Comparison of ENCODE assay signal across 28 cellular contexts in the genomic region with DNA sequence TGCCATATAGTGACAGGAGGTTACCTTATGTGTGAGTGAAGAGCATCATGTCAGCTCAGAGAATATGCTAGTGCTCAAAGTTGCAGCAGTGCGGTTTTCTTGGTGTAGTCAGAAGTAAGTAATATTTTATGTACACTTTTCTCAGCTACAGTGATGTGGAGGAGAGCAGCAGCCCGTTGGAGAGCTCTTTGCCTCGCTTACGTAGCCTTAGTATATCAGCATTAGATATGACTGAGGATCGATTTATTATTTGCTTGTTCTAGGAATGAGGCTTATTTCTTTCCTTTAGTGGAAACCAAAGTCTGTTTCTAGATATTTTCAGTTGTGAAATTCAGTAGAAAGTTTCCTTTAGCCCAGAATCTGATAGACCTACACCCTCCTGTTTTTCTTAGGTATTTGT.
"Had no signal": no experiment of that assay in that cellular context is flagged by ENCODE, and none has a peak within 500 bp of the region (broad histone marks: within the 10 kb centered on the region; RNA-seq: fewer than 3 reads in every experiment).

No MANE protein-coding gene starts in this region.

- H3K4me3 ChIP-seq: ascending aorta, breast epithelium had no signal

- FAIRE-seq: TTC549 had no signal

- H3K4me1 ChIP-seq: ascending aorta, breast epithelium had no signal

- DNase-seq: activated B cell treated with CpG ODN at 0.5 μM for 24 hours; activated CD4-positive, alpha-beta memory T cell treated with anti-CD3 and anti-CD28 coated beads, Interleukin-2, amount 10 ng/mL, durations not matched to agents 7 days and 5 days; activated CD4-positive, alpha-beta T cell treated with anti-CD3 and anti-CD28 coated beads for 48 hours; activated CD4-positive, alpha-beta T cell treated with anti-CD3 and anti-CD28 coated beads, Interleukin-2, amount 10 ng/mL, durations not matched to agents 7 days and 5 days; activated CD4-positive, alpha-beta T cell treated with anti-CD3 and anti-CD28 coated beads, Interleukin-2, amount 50 U/mL, for 48 hours; activated CD4-positive, CD25-positive, alpha-beta regulatory T cell treated with anti-CD3 and anti-CD28 coated beads, Interleukin-2, amount 50 U/mL, for 72 hours; activated CD8-positive, alpha-beta memory T cell treated with anti-CD3 and anti-CD28 coated beads for 24 hours; activated CD8-positive, alpha-beta memory T cell treated with anti-CD3 and anti-CD28 coated beads, Interleukin-2, amount 10 ng/mL, durations not matched to agents 7 days and 5 days; activated CD8-positive, alpha-beta memory T cell treated with anti-CD3 and anti-CD28 coated beads, Interleukin-2, amount 50 U/mL, for 48 hours; activated CD8-positive, alpha-beta T cell treated with anti-CD3 and anti-CD28 coated beads, Interleukin-2, amount 10 ng/mL, durations not matched to agents 7 days and 5 days; activated effector memory CD4-positive, alpha-beta T cell treated with Interleukin-2 at 50 U/mL for 16 hours; activated gamma-delta T cell; activated naive CD4-positive, alpha-beta T cell treated with anti-CD3 and anti-CD28 coated beads, Interleukin-2, amount 10 ng/mL, durations not matched to agents 7 days and 5 days; activated naive CD4-positive, alpha-beta T cell treated with Interleukin-2 at 50 U/mL for 16 hours; activated naive CD8-positive, alpha-beta T cell treated with anti-CD3 and anti-CD28 coated beads, Interleukin-2, amount 10 ng/mL, durations not matched to agents 7 days and 5 days; activated naive CD8-positive, alpha-beta T cell treated with anti-CD3 and anti-CD28 coated beads, Interleukin-2, amount 50 U/mL, for 24 hours; activated T-cell treated with anti-CD3 and anti-CD28 coated beads, Interleukin-2, amount 50 U/mL, for 24 hours; activated T-cell treated with anti-CD3 and anti-CD28 coated beads, Interleukin-2, amount 50 U/mL, for 48 hours; amygdala; anterior cingulate cortex; brain microvascular endothelial cell; central memory CD4-positive, alpha-beta T cell; T-helper 1 cell; T-helper 2 cell; T-helper 9 cell had no signal

- H3K36me3 ChIP-seq: breast epithelium had no signal

- H3K27me3 ChIP-seq: ascending aorta, brain microvascular endothelial cell, breast epithelium had no signal

- H3K27ac ChIP-seq: ascending aorta, brain microvascular endothelial cell, breast epithelium had no signal

- ATAC-seq: activated CD8-positive, alpha-beta memory T cell treated with anti-CD3 and anti-CD28 coated beads, Interleukin-2, amount 10 ng/mL, durations not matched to agents 7 days and 5 days; activated CD8-positive, alpha-beta T cell treated with anti-CD3 and anti-CD28 coated beads, Interleukin-2, amount 10 ng/mL, durations not matched to agents 7 days and 5 days; activated naive CD8-positive, alpha-beta T cell treated with anti-CD3 and anti-CD28 coated beads, Interleukin-2, amount 50 U/mL, for 24 hours had no signal

- H3K9me3 ChIP-seq: ascending aorta, breast epithelium had no signal
